In genomic region chr9:38285236-38285635, GRCh38 we compare ENCODE assay signal across 12 cellular contexts.
DNase-seq lines count a peak whose midpoint lies in the region; ATAC-seq and TF ChIP-seq lines count a peak whose summit lies in the region.
"Had no signal": no experiment of that assay in that cellular context is flagged by ENCODE, and none has a peak within 500 bp of the region (broad histone marks: within the 10 kb centered on the region; RNA-seq: fewer than 3 reads in every experiment).

No MANE protein-coding gene starts in this region.

- H3K4me1 Mint-ChIP-seq in GM23338: peaks cover 11% of the 10 kb centered on the region
- peaks cover 18% of the 10 kb centered on the region for H3K4me1 Mint-ChIP-seq in neural crest cell
- H3K4me1 Mint-ChIP-seq: B cell had no signal

- H3K9me3 ChIP-seq in HEK293 (ENCODE audit: control insufficient read depth, insufficient read depth, low read depth, low read length): no peaks in the 10 kb centered on the region
- H3K9me3 ChIP-seq in hepatocyte (ENCODE audit: low read depth): no peaks in the 10 kb centered on the region

- H3K4me3 ChIP-seq in GM23338 (no peak overlapping the region), HEK293 (ENCODE audit: low read depth, low read length) (no peak overlapping the region), hepatocyte (no peak overlapping the region)

- H2AFZ ChIP-seq in GM23338 (no peak overlapping the region), hepatocyte (no peak overlapping the region)

- H3K27me3 ChIP-seq in GM23338 (ENCODE audit: insufficient read depth) (no peaks in the 10 kb centered on the region), hepatocyte (no peaks in the 10 kb centered on the region)

- H3K27me3 Mint-ChIP-seq in GM23338 (ENCODE audit: insufficient read depth, low read depth, poor library complexity): peaks cover 10% of the 10 kb centered on the region
- no peaks in the 10 kb centered on the region for H3K27me3 Mint-ChIP-seq in neural crest cell (ENCODE audit: low read depth)
- H3K27me3 Mint-ChIP-seq: B cell; CD4-positive, alpha-beta T cell had no signal

- no peaks in the 10 kb centered on the region for H3K9me3 Mint-ChIP-seq in GM23338
- H3K9me3 Mint-ChIP-seq in neural crest cell: no peaks in the 10 kb centered on the region
- H3K9me3 Mint-ChIP-seq: CD4-positive, alpha-beta T cell had no signal

- no peak for TF ChIP-seq CTCF in GM23338 (conservative IDR thresholded peaks at IDR 0.05; ENCODE audit: low read depth in 2 of 2)
- no peak for TF ChIP-seq CTCF in HEK293 (tag by site-specific recombination; IDR thresholded peaks at IDR 0.05)
- no peak for TF ChIP-seq CTCF in neural crest cell (conservative IDR thresholded peaks at IDR 0.05)
- TF ChIP-seq CTCF in hepatocyte (IDR thresholded peaks at IDR 0.05; ENCODE audit: poor library complexity): no peak

- no peaks in the 10 kb centered on the region; the same call in 2 of the 3 replicates for H3K36me3 Mint-ChIP-seq in GM23338 (ENCODE audit: low read depth)
- H3K36me3 Mint-ChIP-seq in neural crest cell (ENCODE audit: low read depth): no peaks in the 10 kb centered on the region

- no peak for DNase-seq in GM23338 (ENCODE audit: low spot score)
- DNase-seq in ecto neural progenitor cell (ENCODE audit: low spot score): peak; percentile 14
- DNase-seq in neural crest cell (ENCODE audit: low read depth, low spot score): no peak
- DNase-seq in hepatocyte (ENCODE audit: low spot score): no peak
- no peak for DNase-seq in NCI-H1105 treated with DMSO at 0.1 percent for 48 hours (lab: John Stamatoyannopoulos, UW)
- no peak for DNase-seq in GM19238 (ENCODE audit: insufficient read length, low spot score)
- DNase-seq: C1 segment of cervical spinal cord; Calu3; CD4-positive, alpha-beta T cell; DMS 273 treated with DMSO at 0.1 percent for 48 hours had no signal

- H4K20me1 ChIP-seq in GM23338 (replicated peaks; ENCODE audit: insufficient read depth) (no peaks in the 10 kb centered on the region), hepatocyte (ENCODE audit: insufficient read depth, poor library complexity, severe bottlenecking) (no peaks in the 10 kb centered on the region)

- no peak overlapping the region for H3K4me3 Mint-ChIP-seq in GM23338
- no peak overlapping the region for H3K4me3 Mint-ChIP-seq in neural crest cell
- H3K4me3 Mint-ChIP-seq: B cell; CD4-positive, alpha-beta T cell had no signal

- H3F3A ChIP-seq in GM23338 (replicated peaks; ENCODE audit: low read depth): no peaks in the 10 kb centered on the region

- H3K36me3 ChIP-seq in GM23338 (ENCODE audit: insufficient read depth) (no peaks in the 10 kb centered on the region), HEK293 (ENCODE audit: control insufficient read depth in 2 of 2, insufficient read depth in 1 of 2, low read length in 2 of 2) (no peaks in the 10 kb centered on the region), hepatocyte (replicated peaks; ENCODE audit: insufficient read depth, low read depth) (no peaks in the 10 kb centered on the region)

- POLR2A ChIA-PET in HEK293 (lab: Yijun Ruan, JAX): no interaction called here

- H3K9me2 ChIP-seq in GM23338 (ENCODE audit: insufficient read depth) (no peaks in the 10 kb centered on the region), hepatocyte (replicated peaks; ENCODE audit: insufficient read depth) (no peaks in the 10 kb centered on the region)

- H3K27ac Mint-ChIP-seq in GM23338: no peak overlapping the region
- H3K27ac Mint-ChIP-seq in neural crest cell (ENCODE audit: unreplicated experiment): peak overlapping the region; percentile 66
- H3K27ac Mint-ChIP-seq: B cell; CD4-positive, alpha-beta T cell had no signal

- H3K79me2 ChIP-seq in GM23338 (replicated peaks; ENCODE audit: insufficient read depth): no peaks in the 10 kb centered on the region
- H3K79me2 ChIP-seq in hepatocyte: no peaks in the 10 kb centered on the region

- H3K4me2 ChIP-seq in GM23338 (peak overlapping the region; percentile 66; the same call in 1 of the 2 replicates), hepatocyte (no peak overlapping the region)

- H3K4me1 ChIP-seq in GM23338 (ENCODE audit: insufficient read depth): peaks cover 15% of the 10 kb centered on the region
- H3K4me1 ChIP-seq in HEK293 (ENCODE audit: control insufficient read depth, insufficient read depth, low read length): no peaks in the 10 kb centered on the region
- no peaks in the 10 kb centered on the region for H3K4me1 ChIP-seq in hepatocyte (ENCODE audit: insufficient read depth)

- ATAC-seq in GM23338: no peak

- CTCF ChIA-PET in HEK293 (lab: Yijun Ruan, JAX): interaction anchor here (1.1 kb wide), 1 partner anchor 22 kb away, joined by 3 read pairs; no protein-coding TSS in a partner anchor

- WGBS in hepatocyte (ENCODE audit: low lambda C conversion rate, missing lambda C conversion rate): 49% methylated on average over 2 of the region's 2 CpGs

- no peak overlapping the region for H3K27ac ChIP-seq in GM23338 (ENCODE audit: low read depth)
- no peak overlapping the region for H3K27ac ChIP-seq in HEK293 (ENCODE audit: extremely low read depth, low read depth, low read length)
- no peak overlapping the region for H3K27ac ChIP-seq in hepatocyte

TF ChIP-seq in GM23338, 12 proteins besides CTCF, POLR2A, EP300 and RAD21:
- TF ChIP-seq EZH2phosphoT487 (IDR thresholded peaks at IDR 0.05; ENCODE audit: unreplicated experiment) (no peak), ETS1 (IDR thresholded peaks at IDR 0.05) (no peak), CREB1 (CRISPR knock-in tag; IDR thresholded peaks at IDR 0.05; ENCODE audit: low read depth) (no peak), JUNB (IDR thresholded peaks at IDR 0.05; ENCODE audit: unreplicated experiment) (no peak), NANOG (IDR thresholded peaks at IDR 0.05; ENCODE audit: borderline replicate concordance) (no peak), POLR2AphosphoS5 (IDR thresholded peaks at IDR 0.05; ENCODE audit: low read depth) (no peak), EZH2 (IDR thresholded peaks at IDR 0.05; ENCODE audit: low read depth, unreplicated experiment) (no peak)

TF ChIP-seq in HEK293, 187 proteins besides CTCF, POLR2A, EP300 and RAD21:
- TF ChIP-seq ZFP3 (tag by site-specific recombination; IDR thresholded peaks at IDR 0.05; ENCODE audit: low read depth): no peak
- TF ChIP-seq, protein P1, sequence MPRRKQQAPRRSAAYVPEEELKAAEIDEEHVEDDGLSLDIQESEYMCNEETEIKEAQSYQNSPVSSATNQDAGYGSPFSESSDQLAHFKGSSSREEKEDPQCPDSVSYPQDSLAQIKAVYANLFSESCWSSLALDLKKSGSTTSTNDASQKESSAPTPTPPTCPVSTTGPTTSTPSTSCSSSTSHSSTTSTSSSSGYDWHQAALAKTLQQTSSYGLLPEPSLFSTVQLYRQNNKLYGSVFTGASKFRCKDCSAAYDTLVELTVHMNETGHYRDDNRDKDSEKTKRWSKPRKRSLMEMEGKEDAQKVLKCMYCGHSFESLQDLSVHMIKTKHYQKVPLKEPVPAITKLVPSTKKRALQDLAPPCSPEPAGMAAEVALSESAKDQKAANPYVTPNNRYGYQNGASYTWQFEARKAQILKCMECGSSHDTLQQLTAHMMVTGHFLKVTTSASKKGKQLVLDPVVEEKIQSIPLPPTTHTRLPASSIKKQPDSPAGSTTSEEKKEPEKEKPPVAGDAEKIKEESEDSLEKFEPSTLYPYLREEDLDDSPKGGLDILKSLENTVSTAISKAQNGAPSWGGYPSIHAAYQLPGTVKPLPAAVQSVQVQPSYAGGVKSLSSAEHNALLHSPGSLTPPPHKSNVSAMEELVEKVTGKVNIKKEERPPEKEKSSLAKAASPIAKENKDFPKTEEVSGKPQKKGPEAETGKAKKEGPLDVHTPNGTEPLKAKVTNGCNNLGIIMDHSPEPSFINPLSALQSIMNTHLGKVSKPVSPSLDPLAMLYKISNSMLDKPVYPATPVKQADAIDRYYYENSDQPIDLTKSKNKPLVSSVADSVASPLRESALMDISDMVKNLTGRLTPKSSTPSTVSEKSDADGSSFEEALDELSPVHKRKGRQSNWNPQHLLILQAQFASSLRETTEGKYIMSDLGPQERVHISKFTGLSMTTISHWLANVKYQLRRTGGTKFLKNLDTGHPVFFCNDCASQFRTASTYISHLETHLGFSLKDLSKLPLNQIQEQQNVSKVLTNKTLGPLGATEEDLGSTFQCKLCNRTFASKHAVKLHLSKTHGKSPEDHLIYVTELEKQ (tag by site-specific recombination; IDR thresholded peaks at IDR 0.05; ENCODE audit: borderline replicate concordance): no peak
- TF ChIP-seq KLF16 (tag by site-specific recombination; IDR thresholded peaks at IDR 0.05): no peak
- TF ChIP-seq ZNF623 (tag by site-specific recombination; IDR thresholded peaks at IDR 0.05): peak; percentile 88
TF ChIP-seq in HEK293: peak in this region for 1.
